In genomic region chr1:103108525-103109150, GRCh38 we compare ENCODE assay signal across 9 cellular contexts. TPM values are rescaled to one million over a fixed set of nuclear protein-coding genes. Genes with fewer than 3 reads are reported as not detected.
DNase-seq lines count a peak whose midpoint lies in the region; ATAC-seq and TF ChIP-seq lines count a peak whose summit lies in the region.
"Had no signal": no experiment of that assay in that cellular context is flagged by ENCODE, and none has a peak within 500 bp of the region (broad histone marks: within the 10 kb centered on the region; RNA-seq: fewer than 3 reads in every experiment).

No MANE protein-coding gene starts in this region.

- H3K27me3 ChIP-seq in mucosa of rectum (ENCODE audit: control insufficient read depth in 2 of 2, insufficient read depth in 2 of 2, low read length in 2 of 2) (peaks cover 0 to 3% of the 10 kb centered on the region in 2 donors), thyroid gland (no peaks in the 10 kb centered on the region)

- ATAC-seq in GM18511 (IDR thresholded peaks at IDR 0.05; ENCODE audit: unreplicated experiment) = no peak

- WGBS in thyroid gland, 2 donors = 4 to 5% methylated on average over 21 to 24 of the region's 27 CpGs

- H3K4me1 ChIP-seq in mucosa of rectum (ENCODE audit: control insufficient read depth in 2 of 2, insufficient read depth in 2 of 2, low read length in 2 of 2) = peaks cover 0 to 3% of the 10 kb centered on the region in 2 donors
- H3K4me1 ChIP-seq in thyroid gland = peaks cover 4 to 11% of the 10 kb centered on the region in 2 donors

- H3K9me3 Mint-ChIP-seq in immature natural killer cell = peaks cover 2 to 12% (median 9%) of the 10 kb centered on the region in 6 donors

- DNase-seq in NCI-H526 treated with DMSO at 0.1 percent for 48 hours (lab: John Stamatoyannopoulos, UW) = peak; percentile 86
- peak; percentile 52 for DNase-seq in fibroblast of gingiva (ENCODE audit: low read depth)
- peak; percentile 35 for DNase-seq in thyroid gland
- no peak for DNase-seq in immature natural killer cell
- DNase-seq in central memory CD4-positive, alpha-beta T cell = no peak
- DNase-seq in DMS114 treated with DMSO at 0.1 percent for 48 hours (lab: John Stamatoyannopoulos, UW; ENCODE audit: unreplicated experiment) = no peak
- DNase-seq: activated CD4-positive, alpha-beta T cell treated with anti-CD3 and anti-CD28 coated beads, Interleukin-2, amount 50 U/mL, for 48 hours had no signal

- H3K9ac ChIP-seq in mucosa of rectum (ENCODE audit: low read depth in 1 of 2, low read length in 2 of 2) = no peak overlapping the region

- peaks cover 0 to 8% (median 2%) of the 10 kb centered on the region in 3 donors for H3K27me3 Mint-ChIP-seq in immature natural killer cell (ENCODE audit: low read depth in 3 of 3)

- no peak overlapping the region for H3K27ac Mint-ChIP-seq in immature natural killer cell

- TF ChIP-seq POLR2A in thyroid gland (IDR thresholded peaks at IDR 0.05) = no peak

- no peak for TF ChIP-seq CTCF in thyroid gland (IDR thresholded peaks at IDR 0.05)

- no peaks in the 10 kb centered on the region for H3K36me3 Mint-ChIP-seq in immature natural killer cell

- H3K36me3 ChIP-seq in mucosa of rectum (ENCODE audit: control insufficient read depth in 2 of 2, insufficient read depth in 2 of 2, low read length in 2 of 2) (no peaks in the 10 kb centered on the region), thyroid gland (no peaks in the 10 kb centered on the region)

- H3K4me1 Mint-ChIP-seq in immature natural killer cell = peaks cover 7 to 17% of the 10 kb centered on the region in 2 donors

- peak overlapping the region; percentile 40 to 50 for H3K4me3 ChIP-seq in mucosa of rectum (ENCODE audit: low read length in 2 of 2)
- H3K4me3 ChIP-seq in thyroid gland (replicated peaks in 1 of 3) = peak overlapping the region in 2 of 3 donors; percentile 9 to 28

- H3K27ac ChIP-seq in mucosa of rectum (ENCODE audit: low read depth in 2 of 2, low read length in 2 of 2) (no peak overlapping the region), thyroid gland (no peak overlapping the region)

- H3K4me3 Mint-ChIP-seq in immature natural killer cell = no peak overlapping the region

- H3K9me3 ChIP-seq in mucosa of rectum (ENCODE audit: control insufficient read depth in 2 of 2, low read length in 2 of 2) (no peaks in the 10 kb centered on the region), thyroid gland (no peaks in the 10 kb centered on the region)

- intact Hi-C loops in thyroid gland (cut with DNase I) = no loop called here

RNA-seq across cellular contexts. Expression of gene COL11A1, which starts 0.3 kb away (rescaled TPM):
- total RNA-seq in thyroid gland = 1 to 10 TPM in 1 of 4 donors, under 1 TPM in 3; 0.27 to 1.3 (median 0.60) TPM
- polyA plus RNA-seq in immature natural killer cell = not detected

Comparison
In these comparisons a context has a peak if more than half of its experiments do, and no peak if none do; other contexts are left out.
1. DNase-seq: peak in NCI-H526 treated with DMSO at 0.1 percent for 48 hours (single experiment), fibroblast of gingiva (single experiment) and thyroid gland (2 of 2); none in immature natural killer cell (0 of 3), central memory CD4-positive, alpha-beta T cell (single experiment) and DMS114 treated with DMSO at 0.1 percent for 48 hours (single experiment).